In genomic region chrX:115892787-115893671, GRCh38 we compare ENCODE assay signal across 8 cellular contexts.
DNase-seq lines count a peak whose midpoint lies in the region; ATAC-seq and TF ChIP-seq lines count a peak whose summit lies in the region.

No MANE protein-coding gene starts in this region.

- H3K4me1 ChIP-seq in CD8-positive, alpha-beta memory T cell (ENCODE audit: insufficient read depth, low read length): no peaks in the 10 kb centered on the region
- H3K4me1 ChIP-seq in Peyer's patch (no peaks in the 10 kb centered on the region), fibroblast of lung (ENCODE audit: control insufficient read depth, extremely low read depth, insufficient read depth, low read length) (no peaks in the 10 kb centered on the region), smooth muscle cell (ENCODE audit: low read depth) (no peaks in the 10 kb centered on the region)

- H3K9me3 ChIP-seq in CD8-positive, alpha-beta memory T cell (ENCODE audit: low read length): no peaks in the 10 kb centered on the region
- H3K9me3 ChIP-seq in Peyer's patch (peaks cover 0 to 2% (median 0%) of the 10 kb centered on the region in 4 donors), fibroblast of lung (ENCODE audit: control insufficient read depth, insufficient read depth, low read depth, low read length) (no peaks in the 10 kb centered on the region), smooth muscle cell (replicated peaks; ENCODE audit: low read depth) (no peaks in the 10 kb centered on the region)

- 76% methylated on average over 13 of the region's 13 CpGs for WGBS in smooth muscle cell (ENCODE audit: low lambda C conversion rate)

- no peaks in the 10 kb centered on the region for H3K36me3 Mint-ChIP-seq in CD8-positive, alpha-beta memory T cell
- peaks cover 42% of the 10 kb centered on the region for H3K36me3 Mint-ChIP-seq in progenitor cell of endocrine pancreas (ENCODE audit: insufficient read depth)

- POLR2A ChIA-PET in CD8-positive, alpha-beta memory T cell (lab: Charles Lee): no interaction called here

- peak in 4 of 6 experiments; percentile 7 to 90 (median 62) for TF ChIP-seq CTCF in Peyer's patch (IDR thresholded peaks at IDR 0.05)
- TF ChIP-seq CTCF in fibroblast of lung (conservative IDR thresholded peaks at IDR 0.05 in 1 of 2, IDR thresholded peaks at IDR 0.05 in 1 of 2; ENCODE audit: low read depth in 1 of 2, low read length in 2 of 2): no peak
- TF ChIP-seq CTCF in progenitor cell of endocrine pancreas (IDR thresholded peaks at IDR 0.05; ENCODE audit: unreplicated experiment): peak; percentile 28
- TF ChIP-seq CTCF in smooth muscle cell (IDR thresholded peaks at IDR 0.05; ENCODE audit: borderline replicate concordance, insufficient read depth, poor library complexity, severe bottlenecking): no peak

- no peaks in the 10 kb centered on the region for H4K20me1 ChIP-seq in fibroblast of lung (ENCODE audit: control insufficient read depth, extremely low read depth, insufficient read depth, low read length)
- H4K20me1 ChIP-seq in smooth muscle cell (ENCODE audit: low read depth): peaks cover 13% of the 10 kb centered on the region

- H3K36me3 ChIP-seq in CD8-positive, alpha-beta memory T cell (ENCODE audit: insufficient read depth, low read length): no peaks in the 10 kb centered on the region
- H3K36me3 ChIP-seq in Peyer's patch (no peaks in the 10 kb centered on the region), fibroblast of lung (ENCODE audit: control insufficient read depth, insufficient read depth, low read length) (no peaks in the 10 kb centered on the region), smooth muscle cell (ENCODE audit: low read depth) (no peaks in the 10 kb centered on the region)

- peaks cover 0 to 3% of the 10 kb centered on the region in 2 donors for H3K27me3 Mint-ChIP-seq in CD8-positive, alpha-beta memory T cell
- no peaks in the 10 kb centered on the region for H3K27me3 Mint-ChIP-seq in progenitor cell of endocrine pancreas

- TF ChIP-seq POLR2A in Peyer's patch (IDR thresholded peaks at IDR 0.05): no peak

- peaks cover 0 to 2% (median 0%) of the 10 kb centered on the region in 3 donors for H3K4me1 Mint-ChIP-seq in CD8-positive, alpha-beta memory T cell
- H3K4me1 Mint-ChIP-seq in progenitor cell of endocrine pancreas (ENCODE audit: low read depth): peaks cover 1% of the 10 kb centered on the region

- H3K27ac Mint-ChIP-seq in CD8-positive, alpha-beta memory T cell: peak overlapping the region in 3 of 8 donors; percentile 43 to 60 (median 48)
- H3K27ac Mint-ChIP-seq in progenitor cell of endocrine pancreas: no peak overlapping the region

- peak; percentile 77 for ATAC-seq in GM19395 (IDR thresholded peaks at IDR 0.05; ENCODE audit: unreplicated experiment)
- ATAC-seq in HG03520 (IDR thresholded peaks at IDR 0.05; ENCODE audit: unreplicated experiment): peak; percentile 58
- ATAC-seq in GM19035 (IDR thresholded peaks at IDR 0.05; ENCODE audit: unreplicated experiment): no peak

- H3K79me2 ChIP-seq in fibroblast of lung (ENCODE audit: control insufficient read depth, insufficient read depth, low read length) (no peaks in the 10 kb centered on the region), smooth muscle cell (ENCODE audit: low read depth) (no peaks in the 10 kb centered on the region)

- peak overlapping the region; percentile 71 for H3K4me2 ChIP-seq in fibroblast of lung (ENCODE audit: extremely low read depth, insufficient read depth, low read length)
- H3K4me2 ChIP-seq in smooth muscle cell: no peak overlapping the region

- H3K9ac ChIP-seq in fibroblast of lung (ENCODE audit: insufficient read depth, low read length): no peak overlapping the region
- H3K9ac ChIP-seq in smooth muscle cell (ENCODE audit: low read depth): no peak overlapping the region

- peak in 2 of 5 donors; percentile 36 to 38 for DNase-seq in CD8-positive, alpha-beta memory T cell
- peak; percentile 20 to 82 (median 66) for DNase-seq in Peyer's patch
- peak; percentile 4 to 48 for DNase-seq in fibroblast of lung (ENCODE audit: low read depth in 2 of 2)
- no peak for DNase-seq in progenitor cell of endocrine pancreas (ENCODE audit: low spot score, unreplicated experiment)
- DNase-seq in smooth muscle cell (lab: John Stamatoyannopoulos, UW; ENCODE audit: unreplicated experiment): no peak

- H2AFZ ChIP-seq in fibroblast of lung (ENCODE audit: low read length) (no peak overlapping the region), smooth muscle cell (ENCODE audit: low read depth) (no peak overlapping the region)

- CTCF ChIA-PET in CD8-positive, alpha-beta memory T cell (lab: Charles Lee): no interaction called here

- H3K9me3 Mint-ChIP-seq in CD8-positive, alpha-beta memory T cell: peaks cover 0 to 2% (median 0%) of the 10 kb centered on the region in 5 donors
- H3K9me3 Mint-ChIP-seq in progenitor cell of endocrine pancreas (ENCODE audit: low read depth): peaks cover 37% of the 10 kb centered on the region

- H3K27ac ChIP-seq in CD8-positive, alpha-beta memory T cell (ENCODE audit: low read depth, low read length): no peak overlapping the region
- peak overlapping the region in 3 of 4 donors; percentile 53 to 77 (median 76) for H3K27ac ChIP-seq in Peyer's patch
- no peak overlapping the region for H3K27ac ChIP-seq in fibroblast of lung (ENCODE audit: insufficient read depth, low read length)
- H3K27ac ChIP-seq in smooth muscle cell (ENCODE audit: low read depth): no peak overlapping the region

- no peak overlapping the region for H3K4me3 ChIP-seq in CD8-positive, alpha-beta memory T cell (ENCODE audit: low read length)
- H3K4me3 ChIP-seq in Peyer's patch: peak overlapping the region in 1 of 4 donors; percentile 41
- no peak overlapping the region for H3K4me3 ChIP-seq in fibroblast of lung (replicated peaks in 1 of 4; ENCODE audit: control extremely low read depth in 1 of 4, insufficient read depth in 1 of 4, low read depth in 3 of 4, low read length in 4 of 4)
- H3K4me3 ChIP-seq in smooth muscle cell: no peak overlapping the region

- H3F3A ChIP-seq in smooth muscle cell (ENCODE audit: low read depth): no peaks in the 10 kb centered on the region

- no peaks in the 10 kb centered on the region for H3K27me3 ChIP-seq in CD8-positive, alpha-beta memory T cell (ENCODE audit: insufficient read depth, low read length, poor library complexity, severe bottlenecking)
- H3K27me3 ChIP-seq in Peyer's patch (no peaks in the 10 kb centered on the region), fibroblast of lung (ENCODE audit: control insufficient read depth, insufficient read depth, low read length) (no peaks in the 10 kb centered on the region), smooth muscle cell (ENCODE audit: low read depth) (no peaks in the 10 kb centered on the region)

- peak overlapping the region in 5 of 7 donors; percentile 65 to 80 (median 73) for H3K4me3 Mint-ChIP-seq in CD8-positive, alpha-beta memory T cell
- no peak overlapping the region for H3K4me3 Mint-ChIP-seq in progenitor cell of endocrine pancreas (ENCODE audit: low read depth)

Comparison
In these comparisons a context has a peak if more than half of its experiments do, and no peak if none do; other contexts are left out.
1. DNase-seq: peak in Peyer's patch (3 of 3) and fibroblast of lung (2 of 2); none in progenitor cell of endocrine pancreas (single experiment) and smooth muscle cell (single experiment).
2. H3K27ac ChIP-seq: peak in Peyer's patch (3 of 4); none in CD8-positive, alpha-beta memory T cell (single experiment), fibroblast of lung (single experiment) and smooth muscle cell (single experiment).
3. CTCF ChIP-seq: peak in Peyer's patch (4 of 6) and progenitor cell of endocrine pancreas (single experiment); none in fibroblast of lung (0 of 2) and smooth muscle cell (single experiment).